In genomic region chr2:163733301-163733938, GRCh38 we compare ENCODE assay signal across 8 cellular contexts. TPM values are rescaled to one million over a fixed set of nuclear protein-coding genes. Genes with fewer than 3 reads are reported as not detected.
DNase-seq lines count a peak whose midpoint lies in the region; ATAC-seq, FAIRE-seq and TF ChIP-seq lines count a peak whose summit lies in the region.

No MANE protein-coding gene starts in this region.

- H3K36me3 Mint-ChIP-seq in brain, result no peaks in the 10 kb centered on the region
- peaks cover 0 to 2% (median 0%) of the 10 kb centered on the region in 3 donors for H3K36me3 Mint-ChIP-seq in CD8-positive, alpha-beta memory T cell

- peaks cover 57% of the 10 kb centered on the region for H3K4me1 Mint-ChIP-seq in brain
- H3K4me1 Mint-ChIP-seq in CD8-positive, alpha-beta memory T cell, result peaks cover 0 to 11% (median 0%) of the 10 kb centered on the region in 3 donors

- H3K27ac Mint-ChIP-seq in brain, result peak overlapping the region; percentile 17 to 97 (median 96)
- no peak overlapping the region for H3K27ac Mint-ChIP-seq in CD8-positive, alpha-beta memory T cell

- H3K9me3 ChIP-seq in HUES64 (ENCODE audit: insufficient read depth, low read depth, low read length), result no peaks in the 10 kb centered on the region
- H3K9me3 ChIP-seq in kidney (ENCODE audit: control insufficient read depth in 1 of 2, low read length in 2 of 2), result no peaks in the 10 kb centered on the region
- H3K9me3 ChIP-seq in CD8-positive, alpha-beta memory T cell (ENCODE audit: low read length), result no peaks in the 10 kb centered on the region

- ATAC-seq in HG03342 (IDR thresholded peaks at IDR 0.05; ENCODE audit: unreplicated experiment), result no peak
- ATAC-seq in HG03045 (IDR thresholded peaks at IDR 0.05; ENCODE audit: unreplicated experiment), result no peak

- no peaks in the 10 kb centered on the region for H3K36me3 ChIP-seq in HUES64 (ENCODE audit: insufficient read depth, low read length)
- no peaks in the 10 kb centered on the region for H3K36me3 ChIP-seq in kidney (ENCODE audit: control insufficient read depth in 1 of 2, insufficient read depth in 2 of 2, low read length in 2 of 2)
- H3K36me3 ChIP-seq in CD8-positive, alpha-beta memory T cell (ENCODE audit: insufficient read depth, low read length), result no peaks in the 10 kb centered on the region

- no peaks in the 10 kb centered on the region for H3K9me3 Mint-ChIP-seq in brain
- peaks cover 8 to 23% (median 13%) of the 10 kb centered on the region in 5 donors for H3K9me3 Mint-ChIP-seq in CD8-positive, alpha-beta memory T cell

- peaks cover 58% of the 10 kb centered on the region for H3K4me1 ChIP-seq in HUES64 (ENCODE audit: insufficient read depth, low read length)
- H3K4me1 ChIP-seq in kidney (ENCODE audit: control insufficient read depth in 1 of 2, insufficient read depth in 1 of 2, low read depth in 1 of 2, low read length in 2 of 2), result peaks cover 0 to 3% of the 10 kb centered on the region in 2 donors
- no peaks in the 10 kb centered on the region for H3K4me1 ChIP-seq in CD8-positive, alpha-beta memory T cell (ENCODE audit: insufficient read depth, low read length)

- POLR2A ChIA-PET in CD8-positive, alpha-beta memory T cell (lab: Charles Lee), result no interaction called here

- 81% methylated on average over 15 of the region's 15 CpGs for WGBS in HUES64

- no peak for DNase-seq in kidney
- no peak for DNase-seq in NCI-H2171 treated with DMSO at 0.1 percent for 48 hours (lab: John Stamatoyannopoulos, UW)
- DNase-seq in CD8-positive, alpha-beta memory T cell, result no peak

- H3K27me3 Mint-ChIP-seq in brain, result peaks cover 11% of the 10 kb centered on the region
- peaks cover 16 to 17% of the 10 kb centered on the region in 2 donors for H3K27me3 Mint-ChIP-seq in CD8-positive, alpha-beta memory T cell

- no peaks in the 10 kb centered on the region for H3K27me3 ChIP-seq in HUES64 (ENCODE audit: insufficient read depth, low read length)
- H3K27me3 ChIP-seq in CD8-positive, alpha-beta memory T cell (ENCODE audit: insufficient read depth, low read length, poor library complexity, severe bottlenecking), result no peaks in the 10 kb centered on the region

- H3K9ac ChIP-seq in HUES64 (ENCODE audit: low read depth, low read length) (no peak overlapping the region; the same call in 1 of the 2 replicates), kidney (ENCODE audit: low read length in 2 of 2) (no peak overlapping the region)

- peak overlapping the region; percentile 89 to 96 (median 92) for H3K4me3 Mint-ChIP-seq in brain
- H3K4me3 Mint-ChIP-seq in CD8-positive, alpha-beta memory T cell, result no peak overlapping the region

- no peak for FAIRE-seq in kidney (lab: Jason Lieb, UNC)

- TF ChIP-seq CTCF in brain (conservative IDR thresholded peaks at IDR 0.05) (no peak), kidney (IDR thresholded peaks at IDR 0.05; ENCODE audit: borderline replicate concordance, extremely low read depth, insufficient read depth) (no peak)

- H3K4me3 ChIP-seq in HUES64 (ENCODE audit: low read length), result peak overlapping the region; percentile 92
- H3K4me3 ChIP-seq in kidney (ENCODE audit: low read length in 2 of 2), result peak overlapping the region; percentile 67 to 94
- peak overlapping the region in 3 of 7 experiments; percentile 1 to 61 (median 7) for H3K4me3 ChIP-seq in skin epidermis
- no peak overlapping the region for H3K4me3 ChIP-seq in CD8-positive, alpha-beta memory T cell (ENCODE audit: low read length)

- H3K27ac ChIP-seq in HUES64 (ENCODE audit: low read depth, low read length) (no peak overlapping the region), kidney (ENCODE audit: low read depth in 2 of 2, low read length in 2 of 2) (peak overlapping the region; percentile 16 to 62), skin epidermis (peak overlapping the region in 15 of 21 experiments; percentile 4 to 69 (median 52))
- no peak overlapping the region for H3K27ac ChIP-seq in CD8-positive, alpha-beta memory T cell (ENCODE audit: low read depth, low read length)

- CTCF ChIA-PET in CD8-positive, alpha-beta memory T cell (lab: Charles Lee), result no interaction called here

- intact Hi-C loops in kidney (cut with DNase I), result no loop called here

RNA-seq across cellular contexts. Expression of gene FIGN, which starts 2.4 kb away (rescaled TPM):
- polyA plus RNA-seq in HUES64 (2013, experiment 1 of 2), result 10.1 TPM
- polyA plus RNA-seq in HUES64 (2013, experiment 2 of 2), result 10.8 TPM
- polyA plus RNA-seq in brain (ENCODE audit: insufficient read depth, low read depth, low replicate concordance), result 3.6 TPM
- total RNA-seq in kidney, result 8.0 TPM
- polyA plus RNA-seq in kidney (ENCODE audit: insufficient read depth, low read depth, low replicate concordance), result 1.1 TPM
- total RNA-seq in CD8-positive, alpha-beta memory T cell, result not detected
- not detected for polyA plus RNA-seq in CD8-positive, alpha-beta memory T cell

Comparison
In these comparisons a context has a peak if more than half of its experiments do, and no peak if none do; other contexts are left out.
1. H3K27ac ChIP-seq: peak in kidney (2 of 2) and skin epidermis (15 of 21); none in HUES64 (single experiment) and CD8-positive, alpha-beta memory T cell (single experiment).
2. H3K27ac Mint-ChIP-seq: peak in brain (5 of 5); none in CD8-positive, alpha-beta memory T cell (0 of 8).
3. H3K4me3 Mint-ChIP-seq: peak in brain (5 of 5); none in CD8-positive, alpha-beta memory T cell (0 of 7).